ENCODE assay signal across 21 cellular contexts in genomic region chr4:38660838-38661237, GRCh38. TPM values are rescaled to one million over a fixed set of nuclear protein-coding genes. Genes with fewer than 3 reads are reported as not detected.
DNase-seq lines count a peak whose midpoint lies in the region; ATAC-seq and TF ChIP-seq lines count a peak whose summit lies in the region.
"Had no signal": no experiment of that assay in that cellular context is flagged by ENCODE, and none has a peak within 500 bp of the region (broad histone marks: within the 10 kb centered on the region; RNA-seq: fewer than 3 reads in every experiment).

No MANE protein-coding gene starts in this region.

- intact Hi-C loops in activated CD4-positive, alpha-beta T cell treated with anti-CD3 and anti-CD28 coated beads, Interleukin-2, amount 10 ng/mL, durations not matched to agents 24 days and 14 days (cut with micrococcal nuclease): loop anchor here (10.0 kb wide), 1 partner anchor 976 kb away; the partner anchor contains the start of gene RELL1
- intact Hi-C loops in Caco-2 (cut with micrococcal nuclease; ENCODE audit: unreplicated experiment): loop anchor here (10.0 kb wide), 1 partner anchor 384 kb away; no protein-coding TSS in a partner anchor
- intact Hi-C loops in MCF 10A (cut with micrococcal nuclease): no loop called here

- H3K4me3 ChIP-seq in Caco-2 (ENCODE audit: low read depth, low read length) (no peak overlapping the region), H7 (ENCODE audit: insufficient read depth, low read depth, low read length) (no peak overlapping the region)
- H3K4me3 ChIP-seq: colonic mucosa, gastrocnemius medialis had no signal

- peaks cover 7% of the 10 kb centered on the region for H3K9me3 Mint-ChIP-seq in activated CD4-positive, alpha-beta T cell treated with anti-CD3 and anti-CD28 coated beads, Interleukin-2, amount 10 ng/mL, durations not matched to agents 24 days and 14 days
- H3K9me3 Mint-ChIP-seq in Caco-2 (ENCODE audit: unreplicated experiment) (peaks cover 12% of the 10 kb centered on the region), brain (peaks cover 0 to 7% (median 2%) of the 10 kb centered on the region in 5 experiments), nephron (peaks cover 2% of the 10 kb centered on the region), MCF 10A (ENCODE audit: unreplicated experiment) (peaks cover 10% of the 10 kb centered on the region)

- no peak for ATAC-seq in GM21423 (IDR thresholded peaks at IDR 0.05; ENCODE audit: unreplicated experiment)
- ATAC-seq: activated T-helper 17 cell treated with anti-CD3 and anti-CD28 coated beads, Interleukin-2, amount 50 U/mL, for 72 hours; gastrocnemius medialis; left lobe of liver had no signal

- H3K36me3 ChIP-seq in Caco-2 (ENCODE audit: control insufficient read depth, insufficient read depth, low read length): no peaks in the 10 kb centered on the region
- H3K36me3 ChIP-seq in H7 (replicated peaks; ENCODE audit: control insufficient read depth, insufficient read depth, low read length): no peaks in the 10 kb centered on the region
- H3K36me3 ChIP-seq: colonic mucosa, gastrocnemius medialis had no signal

- H3K27me3 ChIP-seq in Caco-2 (replicated peaks; ENCODE audit: control insufficient read depth, insufficient read depth, low read length) (no peaks in the 10 kb centered on the region), H7 (ENCODE audit: control insufficient read depth, insufficient read depth, low read length) (no peaks in the 10 kb centered on the region)
- H3K27me3 ChIP-seq: colonic mucosa, gastrocnemius medialis had no signal

- H3K4me1 ChIP-seq in Caco-2: peaks cover 11% of the 10 kb centered on the region
- H3K4me1 ChIP-seq: colonic mucosa had no signal

- peaks cover 51% of the 10 kb centered on the region for H3K27me3 Mint-ChIP-seq in activated CD4-positive, alpha-beta T cell treated with anti-CD3 and anti-CD28 coated beads, Interleukin-2, amount 10 ng/mL, durations not matched to agents 24 days and 14 days
- H3K27me3 Mint-ChIP-seq in Caco-2 (ENCODE audit: insufficient read depth, unreplicated experiment) (no peaks in the 10 kb centered on the region), brain (peaks cover 15% of the 10 kb centered on the region), nephron (ENCODE audit: low read depth) (peaks cover 16% of the 10 kb centered on the region), MCF 10A (ENCODE audit: insufficient read depth, unreplicated experiment) (no peaks in the 10 kb centered on the region)
- H3K27me3 Mint-ChIP-seq: activated T-helper 17 cell treated with anti-CD3 and anti-CD28 coated beads, Interleukin-2, amount 50 U/mL, for 72 hours had no signal

- H3K27ac Mint-ChIP-seq in activated CD4-positive, alpha-beta T cell treated with anti-CD3 and anti-CD28 coated beads, Interleukin-2, amount 10 ng/mL, durations not matched to agents 24 days and 14 days: no peak overlapping the region
- H3K27ac Mint-ChIP-seq in Caco-2 (ENCODE audit: unreplicated experiment) (no peak overlapping the region), brain (peak overlapping the region in 3 of 5 experiments; percentile 13 to 67 (median 40)), nephron (peak overlapping the region; percentile 88 to 99 (median 97)), MCF 10A (ENCODE audit: low read depth, unreplicated experiment) (no peak overlapping the region)
- H3K27ac Mint-ChIP-seq: activated T-helper 17 cell treated with anti-CD3 and anti-CD28 coated beads, Interleukin-2, amount 50 U/mL, for 72 hours had no signal

- H3K4me3 Mint-ChIP-seq in activated CD4-positive, alpha-beta T cell treated with anti-CD3 and anti-CD28 coated beads, Interleukin-2, amount 10 ng/mL, durations not matched to agents 24 days and 14 days: no peak overlapping the region
- peak overlapping the region; percentile 52 for H3K4me3 Mint-ChIP-seq in Caco-2 (ENCODE audit: unreplicated experiment)
- H3K4me3 Mint-ChIP-seq in brain: peak overlapping the region; percentile 38 to 79 (median 61)
- peak overlapping the region; percentile 55 to 80 (median 77) for H3K4me3 Mint-ChIP-seq in nephron
- no peak overlapping the region for H3K4me3 Mint-ChIP-seq in MCF 10A (ENCODE audit: unreplicated experiment)
- H3K4me3 Mint-ChIP-seq: activated T-helper 17 cell treated with anti-CD3 and anti-CD28 coated beads, Interleukin-2, amount 50 U/mL, for 72 hours had no signal

- peak; percentile 50 for DNase-seq in activated CD4-positive, alpha-beta T cell treated with anti-CD3 and anti-CD28 coated beads, Interleukin-2, amount 10 ng/mL, durations not matched to agents 24 days and 14 days
- DNase-seq in activated CD4-positive, alpha-beta T cell treated with anti-CD3 and anti-CD28 coated beads, Interleukin-2, amount 50 U/mL, for 48 hours: no peak
- DNase-seq in Caco-2 (no peak), MCF 10A (ENCODE audit: unreplicated experiment) (no peak), H7 (no peak)
- DNase-seq: activated CD4-positive, alpha-beta T cell treated with anti-CD3 and anti-CD28 coated beads for 1 hour; amniotic stem cell; colonic mucosa; DMS79; gastrocnemius medialis; GF-D8; hippocampal formation; NCI-H1436 treated with DMSO at 0.1 percent for 48 hours; NCI-H510A; SHP77; stimulated activated CD8-positive, alpha-beta memory T cell treated with anti-CD3 and anti-CD28 coated beads, Interleukin-4, amount 100 ng/mL, for 48 hours had no signal

- H3K4me1 Mint-ChIP-seq in activated CD4-positive, alpha-beta T cell treated with anti-CD3 and anti-CD28 coated beads, Interleukin-2, amount 10 ng/mL, durations not matched to agents 24 days and 14 days: peaks cover 25% of the 10 kb centered on the region
- H3K4me1 Mint-ChIP-seq in Caco-2 (ENCODE audit: low read depth, unreplicated experiment) (peaks cover 14% of the 10 kb centered on the region), brain (peaks cover 21% of the 10 kb centered on the region), nephron (peaks cover 23% of the 10 kb centered on the region), MCF 10A (ENCODE audit: insufficient read depth, unreplicated experiment) (no peaks in the 10 kb centered on the region)

- no peak for TF ChIP-seq CTCF in Caco-2 (IDR thresholded peaks at IDR 0.05; ENCODE audit: insufficient read depth in 1 of 2, low read depth in 1 of 2, low read length in 1 of 2, severe bottlenecking in 1 of 2, unreplicated experiment in 1 of 2)
- no peak for TF ChIP-seq CTCF in brain (conservative IDR thresholded peaks at IDR 0.05)
- no peak for TF ChIP-seq CTCF in nephron (IDR thresholded peaks at IDR 0.05; ENCODE audit: unreplicated experiment in 3 of 3)
- no peak for TF ChIP-seq CTCF in MCF 10A (IDR thresholded peaks at IDR 0.05; ENCODE audit: unreplicated experiment)

- BruUV-seq in Caco-2 (replicated peaks; lab: Mats Ljungman, UMichigan) (no TSS peak), MCF 10A (replicated peaks; lab: Mats Ljungman, UMichigan) (no TSS peak)

- CTCF ChIA-PET in Caco-2 (lab: Charles Lee) (no interaction called here), MCF 10A (lab: Yijun Ruan, JAX) (interaction anchor here (0.8 to 1.3 kb wide), 2 partner anchors 11 to 14 kb away, joined by 3 to 4 read pairs; no protein-coding TSS in a partner anchor)

- POLR2A ChIA-PET in Caco-2 (lab: Charles Lee): no interaction called here
- POLR2A ChIA-PET in MCF 10A (lab: Yijun Ruan, JAX): interaction anchor here (0.5 to 1.7 kb wide), 3 partner anchors 33 to 40 kb away, joined by 3 to 4 read pairs (median 3); no protein-coding TSS in a partner anchor

- no peaks in the 10 kb centered on the region for H3K9me3 ChIP-seq in Caco-2
- H3K9me3 ChIP-seq: colonic mucosa, gastrocnemius medialis had no signal

- peaks cover 2% of the 10 kb centered on the region for H3K36me3 Mint-ChIP-seq in activated CD4-positive, alpha-beta T cell treated with anti-CD3 and anti-CD28 coated beads, Interleukin-2, amount 10 ng/mL, durations not matched to agents 24 days and 14 days (ENCODE audit: low read depth)
- H3K36me3 Mint-ChIP-seq in Caco-2 (ENCODE audit: insufficient read depth, unreplicated experiment): peaks cover 11% of the 10 kb centered on the region
- H3K36me3 Mint-ChIP-seq in brain: peaks cover 5% of the 10 kb centered on the region
- no peaks in the 10 kb centered on the region for H3K36me3 Mint-ChIP-seq in nephron (ENCODE audit: low read depth)
- no peaks in the 10 kb centered on the region for H3K36me3 Mint-ChIP-seq in MCF 10A (ENCODE audit: insufficient read depth, unreplicated experiment)

RNA-seq across cellular contexts. Expression of gene KLF3, which starts 3.2 kb away (rescaled TPM):
- 0.83 and 1.0 TPM in 2 replicates for total RNA-seq in activated CD4-positive, alpha-beta T cell treated with anti-CD3 and anti-CD28 coated beads, Interleukin-2, amount 10 ng/mL, durations not matched to agents 24 days and 14 days
- 33.2 and 34.8 TPM in 2 replicates for total RNA-seq in Caco-2 (2022)
- polyA plus RNA-seq in brain (ENCODE audit: insufficient read depth, low read depth, low replicate concordance): 16.5 TPM
- total RNA-seq in MCF 10A (2022): 45.3 and 51.2 TPM in 2 replicates
- total RNA-seq in H7 (2014; rRNA removed; shearing (Covaris generic)): 8.8 and 13.0 TPM in 2 replicates

Comparison
In these comparisons a context has a peak if more than half of its experiments do, and no peak if none do; other contexts are left out.
1. H3K27ac Mint-ChIP-seq: peak in brain (3 of 5) and nephron (3 of 3); none in activated CD4-positive, alpha-beta T cell treated with anti-CD3 and anti-CD28 coated beads, Interleukin-2, amount 10 ng/mL, durations not matched to agents 24 days and 14 days (single experiment), Caco-2 (single experiment) and MCF 10A (single experiment).
2. H3K4me3 Mint-ChIP-seq: peak in Caco-2 (single experiment), brain (5 of 5) and nephron (3 of 3); none in activated CD4-positive, alpha-beta T cell treated with anti-CD3 and anti-CD28 coated beads, Interleukin-2, amount 10 ng/mL, durations not matched to agents 24 days and 14 days (single experiment) and MCF 10A (single experiment).